In the genomic region with DNA sequence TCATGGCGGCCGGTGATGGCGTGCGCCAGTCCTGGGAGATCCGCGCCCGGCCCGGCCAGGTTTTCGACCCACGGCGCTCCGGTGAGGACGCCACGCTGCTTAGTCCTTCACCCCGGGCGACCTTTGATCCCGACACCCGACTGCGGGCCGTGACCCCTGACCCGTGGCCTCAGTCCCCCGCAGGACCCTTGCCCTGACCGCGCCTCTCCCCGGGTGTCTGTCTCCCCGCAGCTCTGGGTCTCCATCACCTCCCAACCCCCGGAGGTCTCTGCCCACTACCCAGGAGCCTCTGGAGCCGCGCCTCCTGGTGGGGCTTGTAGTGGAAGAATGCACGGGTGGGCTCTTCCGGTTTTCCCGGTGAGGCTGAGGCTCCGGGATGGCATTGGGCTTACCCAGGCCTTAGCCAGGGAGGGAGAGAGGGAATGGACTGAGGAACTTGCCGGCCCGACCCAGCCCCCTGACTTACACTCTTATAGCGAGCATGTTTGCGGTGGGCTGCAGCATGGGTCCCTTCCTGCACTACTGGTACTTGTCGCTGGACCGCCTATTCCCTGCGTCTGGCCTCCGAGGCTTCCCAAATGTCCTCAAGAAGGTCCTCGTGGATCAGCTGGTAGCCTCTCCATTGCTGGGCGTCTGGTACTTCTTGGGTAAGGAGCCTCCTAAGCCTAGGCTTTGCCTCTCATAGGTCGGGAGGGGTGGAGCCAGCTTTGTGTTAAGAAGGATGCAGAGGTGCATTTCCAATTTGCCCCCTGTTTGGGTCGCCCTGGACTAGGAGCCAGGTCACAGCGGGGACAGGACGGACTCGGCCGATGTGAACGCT, we compare ENCODE assay signal across 8 cellular contexts. TPM values are rescaled to one million over a fixed set of nuclear protein-coding genes. Genes with fewer than 3 reads are reported as not detected.
A peak's percentile ranks its signal among the peaks of the same experiment; 100 is the strongest.
DNase-seq lines count a peak whose midpoint lies in the region; ATAC-seq and TF ChIP-seq lines count a peak whose summit lies in the region.

No MANE protein-coding gene starts in this region.

- H3K79me2 ChIP-seq in Karpas-422 (ENCODE audit: low read length), result peaks cover 8% of the 10 kb centered on the region

- TF ChIP-seq CTCF in cardiac fibroblast (IDR thresholded peaks at IDR 0.05; ENCODE audit: low read depth, low read length), result no peak

- peak overlapping the region; percentile 20; the same call in 1 of the 2 replicates for H2AFZ ChIP-seq in Karpas-422 (ENCODE audit: low read length)

- H3K9me3 ChIP-seq in Karpas-422 (ENCODE audit: low read length) (no peaks in the 10 kb centered on the region), mononuclear cell (ENCODE audit: low read depth, low read length) (no peaks in the 10 kb centered on the region)

- peak overlapping the region; percentile 80 for H3K9ac ChIP-seq in Karpas-422 (ENCODE audit: low read length)

- H3K27me3 ChIP-seq in Karpas-422 (ENCODE audit: low read length) (no peaks in the 10 kb centered on the region), mononuclear cell (ENCODE audit: insufficient read depth, low read length) (no peaks in the 10 kb centered on the region)

- DNase-seq in Karpas-422, result peak; percentile 60
- DNase-seq in cardiac fibroblast (ENCODE audit: low read depth in 2 of 2), result no peak
- no peak for DNase-seq in NCI-H524 treated with DMSO at 0.1 percent for 48 hours (lab: John Stamatoyannopoulos, UW)
- DNase-seq in RPMI8226, result no peak

- H4K20me1 ChIP-seq in Karpas-422 (ENCODE audit: insufficient read depth, low read depth, low read length), result no peaks in the 10 kb centered on the region

- peaks cover 4% of the 10 kb centered on the region; the same call in 1 of the 2 replicates for H3K36me3 ChIP-seq in Karpas-422 (ENCODE audit: insufficient read depth, low read length)

- no peaks in the 10 kb centered on the region for H3K9me2 ChIP-seq in Karpas-422 (replicated peaks; ENCODE audit: insufficient read depth, low read length)

- H3K4me2 ChIP-seq in Karpas-422 (ENCODE audit: low read depth, low read length, poor library complexity, severe bottlenecking), result peak overlapping the region; percentile 83

- H3K27ac ChIP-seq in Karpas-422 (ENCODE audit: low read length), result peak overlapping the region; percentile 57

- peak overlapping the region; percentile 89 for H3K4me3 ChIP-seq in Karpas-422 (ENCODE audit: low read length)
- peak overlapping the region; percentile 83 to 93 for H3K4me3 ChIP-seq in cardiac fibroblast (replicated peaks in 1 of 2; ENCODE audit: low read depth in 2 of 2, low read length in 2 of 2)
- peak overlapping the region; percentile 63 for H3K4me3 ChIP-seq in mononuclear cell (ENCODE audit: low read length)

- peak; percentile 1 for ATAC-seq in GM18498 (IDR thresholded peaks at IDR 0.05; ENCODE audit: unreplicated experiment)
- ATAC-seq in HG02938 (IDR thresholded peaks at IDR 0.05; ENCODE audit: unreplicated experiment), result no peak
- ATAC-seq in HG03196 (IDR thresholded peaks at IDR 0.05; ENCODE audit: unreplicated experiment), result no peak

- peaks cover 31% of the 10 kb centered on the region for H3K4me1 ChIP-seq in Karpas-422 (ENCODE audit: low read length)
- peaks cover 30% of the 10 kb centered on the region for H3K4me1 ChIP-seq in mononuclear cell (ENCODE audit: insufficient read depth, low read length)

RNA-seq across cellular contexts. Expression of a gene that starts 0.6 kb away (rescaled TPM):
- 17.0 and 24.2 TPM in 2 replicates for total RNA-seq in Karpas-422 (2014; rRNA removed; shearing (Covaris generic); ENCODE audit: low replicate concordance)
- 4.3 TPM for total RNA-seq in mononuclear cell

RNA-seq across cellular contexts. Expression of a gene that starts 10.2 kb away (rescaled TPM):
- total RNA-seq in Karpas-422 (2014; rRNA removed; shearing (Covaris generic); ENCODE audit: low replicate concordance), result 2.5 and 6.2 TPM in 2 replicates
- total RNA-seq in mononuclear cell, result 3.8 TPM

RNA-seq across cellular contexts. Expression of a gene that starts 20.0 kb away (rescaled TPM):
- total RNA-seq in Karpas-422 (2014; rRNA removed; shearing (Covaris generic); ENCODE audit: low replicate concordance), result 256 and 416 TPM in 2 replicates
- total RNA-seq in mononuclear cell, result 769 TPM

RNA-seq across cellular contexts. Expression of a gene that starts 32.6 kb away (rescaled TPM):
- total RNA-seq in Karpas-422 (2014; rRNA removed; shearing (Covaris generic); ENCODE audit: low replicate concordance), result not detected in 2 replicates
- total RNA-seq in mononuclear cell, result not detected

RNA-seq across cellular contexts. Expression of a gene that starts 40.6 kb away (rescaled TPM):
- total RNA-seq in Karpas-422 (2014; rRNA removed; shearing (Covaris generic); ENCODE audit: low replicate concordance), result 5.1 and 5.7 TPM in 2 replicates
- 3.7 TPM for total RNA-seq in mononuclear cell
